In the genomic region with DNA sequence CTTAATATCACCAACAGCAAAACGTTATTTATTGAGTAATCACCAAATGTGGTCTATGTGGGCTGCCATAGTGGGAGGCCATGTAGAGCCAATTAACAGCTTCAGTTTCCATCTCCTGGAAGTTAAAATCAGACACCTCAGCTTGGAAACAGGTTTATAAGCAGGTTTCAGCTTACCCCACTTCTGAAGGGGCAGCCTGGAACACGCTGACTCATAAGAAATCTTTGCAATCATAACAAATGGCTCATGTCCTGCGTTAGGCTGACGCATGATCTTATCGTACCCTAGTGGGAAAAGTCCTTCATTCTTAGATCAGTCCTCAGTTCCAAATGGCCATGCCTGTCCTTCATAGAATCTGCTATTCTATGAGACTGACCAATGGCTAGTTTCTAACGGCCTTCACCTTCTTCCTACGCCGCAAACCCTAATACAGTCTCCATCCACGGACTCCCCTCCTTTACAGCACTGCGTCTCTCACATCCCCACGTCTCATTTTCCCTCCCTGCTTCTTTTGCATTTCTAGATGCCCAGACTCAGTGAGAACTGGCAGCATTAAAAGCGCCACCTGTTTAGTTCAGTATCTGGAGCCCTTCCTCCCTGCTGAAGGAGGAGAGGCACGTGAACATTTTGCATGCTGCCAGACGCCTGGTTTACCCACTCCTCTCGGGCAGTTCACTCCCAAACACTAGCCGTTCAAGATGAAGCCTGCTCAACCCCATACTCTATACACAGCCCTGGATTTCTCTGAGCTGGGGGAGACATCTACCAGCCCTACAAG, we compare ENCODE assay signal across 8 cellular contexts. TPM values are rescaled to one million over a fixed set of nuclear protein-coding genes. Genes with fewer than 3 reads are reported as not detected.
DNase-seq lines count a peak whose midpoint lies in the region; ATAC-seq, FAIRE-seq and TF ChIP-seq lines count a peak whose summit lies in the region.

No MANE protein-coding gene starts in this region.

- no peak for TF ChIP-seq POLR2A in A549 (IDR thresholded peaks at IDR 0.05; ENCODE audit: low read length)
- no peak for TF ChIP-seq POLR2A in ovary (IDR thresholded peaks at IDR 0.05)

- WGBS in A549 (ENCODE audit: missing lambda C conversion rate), result 56% methylated on average over 16 of the region's 16 CpGs
- WGBS in ovary, 3 donors, result 85 to 86% (median 85%) methylated on average over 16 of the region's 16 CpGs

- peak overlapping the region; percentile 1 for H3K9ac ChIP-seq in adipocyte (ENCODE audit: low read length)
- peak overlapping the region; percentile 76 for H3K9ac ChIP-seq in keratinocyte (ENCODE audit: control insufficient read depth, extremely low read depth, insufficient read depth, low read length)

- H4K20me1 ChIP-seq in keratinocyte (ENCODE audit: control insufficient read depth, extremely low read depth, insufficient read depth, low read length), result no peaks in the 10 kb centered on the region

- H3K4me1 ChIP-seq in A549, result peaks cover 42% of the 10 kb centered on the region
- H3K4me1 ChIP-seq in HEK293 (ENCODE audit: control insufficient read depth, insufficient read depth, low read length), result peaks cover 13% of the 10 kb centered on the region; the same call in 1 of the 2 replicates
- H3K4me1 ChIP-seq in adipocyte (ENCODE audit: control insufficient read depth, insufficient read depth, low read length), result peaks cover 34% of the 10 kb centered on the region
- H3K4me1 ChIP-seq in keratinocyte (ENCODE audit: control insufficient read depth, extremely low read depth, insufficient read depth, low read length), result peaks cover 29% of the 10 kb centered on the region
- no peaks in the 10 kb centered on the region for H3K4me1 ChIP-seq in ovary (ENCODE audit: insufficient read depth)

- TF ChIP-seq EP300 in A549 (IDR thresholded peaks at IDR 0.05) (no peak), ovary (IDR thresholded peaks at IDR 0.05) (no peak)

- intact Hi-C loops in ovary (cut with DNase I), result no loop called here

- FAIRE-seq in A549 (lab: Jason Lieb, UNC) (no peak), keratinocyte (lab: Jason Lieb, UNC) (peak; percentile 83)

- H3K79me2 ChIP-seq in keratinocyte (ENCODE audit: control insufficient read depth, insufficient read depth, low read length), result no peaks in the 10 kb centered on the region

- H3K9me1 ChIP-seq in keratinocyte (ENCODE audit: control insufficient read depth, extremely low read depth, insufficient read depth, low read length), result no peaks in the 10 kb centered on the region

- peak overlapping the region; percentile 84 to 86 for H3K27ac ChIP-seq in A549
- H3K27ac ChIP-seq in HEK293 (ENCODE audit: extremely low read depth, low read depth, low read length), result peak overlapping the region; percentile 3; the same call in 1 of the 2 replicates
- peak overlapping the region; percentile 99 for H3K27ac ChIP-seq in keratinocyte (ENCODE audit: control insufficient read depth, insufficient read depth, low read length)
- no peak overlapping the region for H3K27ac ChIP-seq in ovary

- H3K4me2 ChIP-seq in A549 (peak overlapping the region; percentile 79), keratinocyte (ENCODE audit: control insufficient read depth, extremely low read depth, insufficient read depth, low read depth, low read length) (peak overlapping the region; percentile 81)

- POLR2A ChIA-PET in A549 (lab: Yijun Ruan, JAX) (interaction anchor here (1.1 to 1.3 kb wide), 2 partner anchors 23 to 40 kb away, joined by 7 to 8 read pairs; no protein-coding TSS in a partner anchor), HEK293 (lab: Yijun Ruan, JAX) (interaction anchor here (0.7 to 1.0 kb wide), 2 partner anchors 31 to 46 kb away, joined by 3 read pairs; no protein-coding TSS in a partner anchor)

- H3K4me3 ChIP-seq in A549 (no peak overlapping the region), HEK293 (ENCODE audit: low read depth, low read length) (no peak overlapping the region), adipocyte (ENCODE audit: low read length) (peak overlapping the region; percentile 2), keratinocyte (ENCODE audit: control insufficient read depth in 2 of 3, extremely low read depth in 1 of 3, insufficient read depth in 2 of 3, low read depth in 1 of 3, low read length in 3 of 3) (peak overlapping the region in 2 of 3 experiments; percentile 36 to 41), ovary (no peak overlapping the region)

- H3K27me3 ChIP-seq in adipocyte (replicated peaks; ENCODE audit: control insufficient read depth, insufficient read depth, low read length) (no peaks in the 10 kb centered on the region), keratinocyte (ENCODE audit: control insufficient read depth, extremely low read depth, insufficient read depth, low read length) (no peaks in the 10 kb centered on the region), ovary (no peaks in the 10 kb centered on the region)

- no peak; a peak in 1 of 5 replicates for TF ChIP-seq RAD21 in A549 (conservative IDR thresholded peaks at IDR 0.05 in 1 of 2, IDR thresholded peaks at IDR 0.05 in 1 of 2)

- CTCF ChIA-PET in A549 (lab: Yijun Ruan, JAX), result interaction anchor here (0.5 to 1.3 kb wide), 3 partner anchors 39 to 85 kb away, joined by 3 to 5 read pairs (median 4); no protein-coding TSS in a partner anchor
- CTCF ChIA-PET in HEK293 (lab: Yijun Ruan, JAX), result no interaction called here

- no peaks in the 10 kb centered on the region for H3K9me3 ChIP-seq in A549
- H3K9me3 ChIP-seq in HEK293 (ENCODE audit: control insufficient read depth, insufficient read depth, low read depth, low read length), result no peaks in the 10 kb centered on the region
- no peaks in the 10 kb centered on the region for H3K9me3 ChIP-seq in adipocyte (ENCODE audit: control insufficient read depth, low read length)
- no peaks in the 10 kb centered on the region for H3K9me3 ChIP-seq in keratinocyte (ENCODE audit: control insufficient read depth, low read depth, low read length)
- H3K9me3 ChIP-seq in ovary, result no peaks in the 10 kb centered on the region

- no peak for TF ChIP-seq CTCF in A549 (IDR thresholded peaks at IDR 0.05)
- no peak for TF ChIP-seq CTCF in HEK293 (tag by site-specific recombination; IDR thresholded peaks at IDR 0.05)
- no peak for TF ChIP-seq CTCF in keratinocyte (optimal IDR thresholded peaks at IDR 0.05 in 1 of 3, IDR thresholded peaks at IDR 0.05 in 1 of 3, conservative IDR thresholded peaks at IDR 0.05 in 1 of 3; ENCODE audit: extremely low read depth in 1 of 3, insufficient read depth in 2 of 3, low read length in 3 of 3)
- TF ChIP-seq CTCF in ovary (IDR thresholded peaks at IDR 0.05), result no peak

- peak; percentile 64 to 83 for ATAC-seq in A549

- peak overlapping the region; percentile 85 for H2AFZ ChIP-seq in keratinocyte (ENCODE audit: control insufficient read depth, low read length)

- DNase-seq in A549 (ENCODE audit: low read depth in 1 of 2, low spot score in 1 of 2) (peak in 1 of 2 experiments; percentile 85), adipocyte (ENCODE audit: low read depth) (peak; percentile 85), keratinocyte (ENCODE audit: low read depth, low spot score) (peak; percentile 85), NCI-H2081 (lab: John Stamatoyannopoulos, UW) (no peak), NCI-H82 treated with DMSO at 0.1 percent for 48 hours (lab: John Stamatoyannopoulos, UW; ENCODE audit: unreplicated experiment) (no peak), NCI-H2081 treated with DMSO at 0.1 percent for 48 hours (lab: John Stamatoyannopoulos, UW) (no peak), ovary (no peak)

- dilution Hi-C loops in keratinocyte (cut with MboI; ENCODE audit: extremely low pct_ligation_motif_present, low sequenced_read_pairs), result no loop called here

- H3K36me3 ChIP-seq in HEK293 (ENCODE audit: control insufficient read depth in 2 of 2, insufficient read depth in 1 of 2, low read length in 2 of 2) (no peaks in the 10 kb centered on the region), adipocyte (ENCODE audit: control insufficient read depth, insufficient read depth, low read length, severe bottlenecking) (no peaks in the 10 kb centered on the region), keratinocyte (ENCODE audit: control insufficient read depth in 2 of 2, extremely low read depth in 1 of 2, insufficient read depth in 2 of 2, low read length in 2 of 2) (no peaks in the 10 kb centered on the region), ovary (no peaks in the 10 kb centered on the region)

TF ChIP-seq in A549, 52 proteins besides CTCF, POLR2A, EP300 and RAD21 (continues in another document):
- TF ChIP-seq ZSCAN20 (CRISPR knock-in tag; IDR thresholded peaks at IDR 0.05) (no peak), RFX5 (IDR thresholded peaks at IDR 0.05) (no peak), HDAC2 (IDR thresholded peaks at IDR 0.05) (no peak), GATA3 (IDR thresholded peaks at IDR 0.05; ENCODE audit: borderline replicate concordance) (peak; percentile 63; the same call in 1 of the 2 replicates), HOXA7 (CRISPR knock-in tag; IDR thresholded peaks at IDR 0.05) (0 out of 2 replicates have a peak, but pooled peaks have one; percentile 50), CBX8 (IDR thresholded peaks at IDR 0.05) (no peak), CEBPB (IDR thresholded peaks at IDR 0.05) (peak in 1 of 2 experiments; percentile 50; a peak in 1 of 4 replicates)

TF ChIP-seq in HEK293, 187 proteins besides CTCF, POLR2A, EP300 and RAD21 (continues in another document):
- TF ChIP-seq ZNF10 (tag by site-specific recombination; IDR thresholded peaks at IDR 0.05) (0 out of 2 replicates have a peak, but pooled peaks have one; percentile 37), ZFHX2 (tag by site-specific recombination; conservative IDR thresholded peaks at IDR 0.05) (peak; percentile 50; the same call in 1 of the 2 replicates), GLIS1 (tag by site-specific recombination; IDR thresholded peaks at IDR 0.05) (peak; percentile 93), EGR2 (tag by site-specific recombination; IDR thresholded peaks at IDR 0.05; ENCODE audit: low read depth) (peak; percentile 51; the same call in 1 of the 2 replicates)

RNA-seq across cellular contexts. Expression of a gene that starts 24.2 kb away (rescaled TPM):
- polyA plus RNA-seq in A549 (2011; rRNA removed) (439 and 494 TPM in 2 replicates), A549 (2017; fragmentation: RNase III; extraction: RNeasy Plus Mini Kit Qiagen cat#74134 plus additional on column Dnase treatment) (401 to 422 TPM (median 419 TPM) in 3 replicates), keratinocyte (297 to 402 TPM (median 326 TPM) in 3 replicates), ovary (100 to 1,000 TPM in 1 of 2 donors, 10 to 100 TPM in 1; 47.0 to 119 TPM)
- polyA plus RNA-seq in A549 (2012; cell fraction: cytosol; rRNA removed), result 110 and 135 TPM in 2 replicates
- polyA plus RNA-seq in A549 (2012; cell fraction: nucleus; rRNA removed), result 52.0 and 65.2 TPM in 2 replicates
- polyA minus RNA-seq in A549 (2011; rRNA and poly(A)+ RNA removed), result 440 and 450 TPM in 2 replicates
- polyA plus RNA-seq in keratinocyte (2011; ENCODE audit: low read depth), result 552 TPM
- 254 and 501 TPM in 2 replicates for polyA plus RNA-seq in keratinocyte (2011; cell fraction: cytosol; rRNA removed)
- 251 and 289 TPM in 2 replicates for polyA plus RNA-seq in keratinocyte (2011; cell fraction: nucleus; rRNA removed)
- polyA plus RNA-seq in keratinocyte (2012; ENCODE audit: low replicate concordance), result 318 and 409 TPM in 2 replicates
- polyA minus RNA-seq in keratinocyte, result 283 to 517 TPM (median 357 TPM) in 3 replicates
- 315 TPM for polyA minus RNA-seq in keratinocyte (2011; cell fraction: cytosol; rRNA and poly(A)+ RNA removed)
- 128 and 247 TPM in 2 replicates for polyA minus RNA-seq in keratinocyte (2011; cell fraction: nucleus; rRNA and poly(A)+ RNA removed)
- total RNA-seq in ovary, result 100 to 1,000 TPM; 104 to 278 (median 156) TPM

Comparison
In these comparisons a context has a peak if more than half of its experiments do, and no peak if none do; other contexts are left out.
1. DNase-seq: peak in adipocyte (single experiment) and keratinocyte (single experiment); none in NCI-H2081 (0 of 2), NCI-H82 treated with DMSO at 0.1 percent for 48 hours (single experiment), NCI-H2081 treated with DMSO at 0.1 percent for 48 hours (single experiment) and ovary (0 of 5).
2. H3K27ac ChIP-seq: peak in A549 (2 of 2), HEK293 (single experiment) and keratinocyte (single experiment); none in ovary (0 of 2).
3. H3K4me3 ChIP-seq: peak in adipocyte (single experiment) and keratinocyte (2 of 3); none in A549 (single experiment), HEK293 (single experiment) and ovary (single experiment).